ENCODE assay signal across 8 cellular contexts in genomic region chr4:102431608-102431961, GRCh38.
DNase-seq lines count a peak whose midpoint lies in the region; ATAC-seq, FAIRE-seq and TF ChIP-seq lines count a peak whose summit lies in the region.

No MANE protein-coding gene starts in this region.

- 0 out of 2 replicates have a peak overlapping the region, but pooled peaks have one; percentile 59 for H2AFZ ChIP-seq in OCI-LY1 (ENCODE audit: low read length)
- H2AFZ ChIP-seq in endothelial cell of umbilical vein (ENCODE audit: low read depth, low read length) = no peak overlapping the region
- H2AFZ ChIP-seq in osteoblast (ENCODE audit: low read length) = no peak overlapping the region

- H3K36me3 ChIP-seq in CD8-positive, alpha-beta T cell (ENCODE audit: insufficient read depth, low read length) = no peaks in the 10 kb centered on the region
- no peaks in the 10 kb centered on the region for H3K36me3 ChIP-seq in OCI-LY1 (ENCODE audit: insufficient read depth, low read length)
- H3K36me3 ChIP-seq in endothelial cell of umbilical vein (ENCODE audit: control insufficient read depth in 2 of 2, extremely low read depth in 1 of 2, insufficient read depth in 2 of 2, low read length in 2 of 2) = no peaks in the 10 kb centered on the region
- no peaks in the 10 kb centered on the region for H3K36me3 ChIP-seq in osteoblast (ENCODE audit: insufficient read depth, low read length)

- no peaks in the 10 kb centered on the region for H3K9me3 ChIP-seq in CD8-positive, alpha-beta T cell (ENCODE audit: low read length)
- H3K9me3 ChIP-seq in OCI-LY1 (ENCODE audit: low read length) (peaks cover 6% of the 10 kb centered on the region), endothelial cell of umbilical vein (replicated peaks; ENCODE audit: control insufficient read depth, insufficient read depth, low read length) (no peaks in the 10 kb centered on the region), osteoblast (ENCODE audit: low read depth, low read length) (no peaks in the 10 kb centered on the region)

- peak overlapping the region; percentile 58 for H3K4me3 ChIP-seq in CD8-positive, alpha-beta T cell (ENCODE audit: low read depth, low read length)
- H3K4me3 ChIP-seq in OCI-LY1 (ENCODE audit: low read depth, low read length, poor library complexity, severe bottlenecking) (peak overlapping the region; percentile 63), endothelial cell of umbilical vein (replicated peaks in 1 of 3; ENCODE audit: insufficient read depth in 1 of 3, low read depth in 1 of 3, low read length in 3 of 3) (peak overlapping the region; percentile 49 to 97 (median 97)), osteoblast (ENCODE audit: insufficient read depth, low read length) (peak overlapping the region; percentile 75)

- H3K79me2 ChIP-seq in OCI-LY1 (ENCODE audit: insufficient read depth, low read length) (no peaks in the 10 kb centered on the region), endothelial cell of umbilical vein (ENCODE audit: control insufficient read depth, insufficient read depth, low read length) (no peaks in the 10 kb centered on the region), osteoblast (ENCODE audit: insufficient read depth, low read length) (no peaks in the 10 kb centered on the region)

- ATAC-seq in CD8-positive, alpha-beta T cell = no peak
- no peak for ATAC-seq in GM19328 (IDR thresholded peaks at IDR 0.05; ENCODE audit: unreplicated experiment)

- H3K36me3 Mint-ChIP-seq in CD8-positive, alpha-beta T cell = no peaks in the 10 kb centered on the region

- H3K9me2 ChIP-seq in OCI-LY1 (ENCODE audit: low read depth, low read length) = no peaks in the 10 kb centered on the region

- H3K4me1 ChIP-seq in CD8-positive, alpha-beta T cell (ENCODE audit: insufficient read depth, low read length) = peaks cover 4% of the 10 kb centered on the region
- peaks cover 11% of the 10 kb centered on the region for H3K4me1 ChIP-seq in OCI-LY1 (ENCODE audit: insufficient read depth, low read length, severe bottlenecking)
- H3K4me1 ChIP-seq in endothelial cell of umbilical vein (ENCODE audit: control insufficient read depth, extremely low read depth, insufficient read depth, low read length) = peaks cover 4% of the 10 kb centered on the region
- H3K4me1 ChIP-seq in osteoblast (ENCODE audit: insufficient read depth, low read length) = peaks cover 13% of the 10 kb centered on the region

- intact Hi-C loops in CD8-positive, alpha-beta T cell (cut with DNase I, micrococcal nuclease) = loop anchor here (1.0 to 5.0 kb wide), 16 partner anchors 71 to 667 kb away; partner anchors contain the start of genes BDH2 (in 2 of the 2), SLC39A8 (in 2 of the 2), CISD2 (in 1 of the 2) and MANBA (in 1 of the 2)
- intact Hi-C loops in endothelial cell of umbilical vein (cut with micrococcal nuclease) = loop anchor here (1.0 to 10.0 kb wide), 9 partner anchors 86 to 1257 kb away; partner anchors contain the start of genes CISD2, MANBA, SLC39A8 and UBE2D3

- H3K27me3 Mint-ChIP-seq in CD8-positive, alpha-beta T cell (ENCODE audit: low read depth) = no peaks in the 10 kb centered on the region

- no peaks in the 10 kb centered on the region for H3F3A ChIP-seq in OCI-LY1 (ENCODE audit: insufficient read depth, low read length)

- H3K27ac ChIP-seq in CD8-positive, alpha-beta T cell (ENCODE audit: low read depth, low read length) = peak overlapping the region; percentile 12
- H3K27ac ChIP-seq in OCI-LY1 (ENCODE audit: low read depth, low read length, poor library complexity, severe bottlenecking) (no peak overlapping the region), endothelial cell of umbilical vein (ENCODE audit: insufficient read depth, low read depth, low read length) (peak overlapping the region; percentile 84), osteoblast (ENCODE audit: low read depth, low read length) (peak overlapping the region; percentile 74)

- no peaks in the 10 kb centered on the region for H3K9me1 ChIP-seq in endothelial cell of umbilical vein (replicated peaks; ENCODE audit: control insufficient read depth, extremely low read depth, insufficient read depth, low read length)

- dilution Hi-C loops in endothelial cell of umbilical vein (cut with MboI; ENCODE audit: extremely low pct_ligation_motif_present, low sequenced_read_pairs) = no loop called here

- no peaks in the 10 kb centered on the region for H4K20me1 ChIP-seq in OCI-LY1 (ENCODE audit: insufficient read depth, low read length)
- H4K20me1 ChIP-seq in endothelial cell of umbilical vein (replicated peaks; ENCODE audit: control insufficient read depth, extremely low read depth, insufficient read depth, low read length) = no peaks in the 10 kb centered on the region
- no peaks in the 10 kb centered on the region for H4K20me1 ChIP-seq in osteoblast (ENCODE audit: insufficient read depth, low read length)

- no peak overlapping the region; the same call in 1 of the 2 replicates for H3K9ac ChIP-seq in OCI-LY1 (ENCODE audit: low read length)
- peak overlapping the region; percentile 94 for H3K9ac ChIP-seq in endothelial cell of umbilical vein (replicated peaks; ENCODE audit: extremely low read depth, insufficient read depth, low read length)

- CTCF ChIA-PET in CD8-positive, alpha-beta T cell (lab: Charles Lee) = interaction anchor here (0.8 to 2.9 kb wide), 11 partner anchors 10 to 1400 kb away, joined by 3 to 19 read pairs (median 3); partner anchors contain the start of gene SLC39A8
- CTCF ChIA-PET in endothelial cell of umbilical vein (lab: Charles Lee) = interaction anchor here (0.6 to 2.8 kb wide), 19 partner anchors 8 to 668 kb away, joined by 3 to 17 read pairs (median 4); partner anchors contain the start of genes BDH2 and SLC39A8

- H3K27ac Mint-ChIP-seq in CD8-positive, alpha-beta T cell = no peak overlapping the region

- BruUV-seq in endothelial cell of umbilical vein (replicated peaks; lab: Mats Ljungman, UMichigan) = no TSS peak

- TF ChIP-seq CTCF in CD8-positive, alpha-beta T cell (IDR thresholded peaks at IDR 0.05) = peak; percentile 20
- TF ChIP-seq CTCF in OCI-LY1 (IDR thresholded peaks at IDR 0.05; ENCODE audit: low read length) (no peak), endothelial cell of umbilical vein (IDR thresholded peaks at IDR 0.05; ENCODE audit: extremely low read depth in 1 of 2, insufficient read depth in 1 of 2, low read depth in 1 of 2, low read length in 2 of 2) (no peak), osteoblast (IDR thresholded peaks at IDR 0.05; ENCODE audit: extremely low read depth, low read depth, low read length) (no peak)

- H3K4me2 ChIP-seq in OCI-LY1 (ENCODE audit: low read length) = peak overlapping the region; percentile 80; the same call in 1 of the 2 replicates
- peak overlapping the region; percentile 100 for H3K4me2 ChIP-seq in endothelial cell of umbilical vein (ENCODE audit: insufficient read depth, low read length)
- H3K4me2 ChIP-seq in osteoblast (ENCODE audit: insufficient read depth, low read length) = peak overlapping the region; percentile 86

- peak overlapping the region; percentile 88 for H3K4me3 Mint-ChIP-seq in CD8-positive, alpha-beta T cell

- POLR2A ChIA-PET in CD8-positive, alpha-beta T cell (lab: Charles Lee) = interaction anchor here (1.1 to 1.3 kb wide), 2 partner anchors 15 to 156 kb away, joined by 3 to 4 read pairs; no protein-coding TSS in a partner anchor
- POLR2A ChIA-PET in endothelial cell of umbilical vein (lab: Charles Lee) = no interaction called here

- no peak for FAIRE-seq in endothelial cell of umbilical vein (lab: Jason Lieb, UNC)

- H3K4me1 Mint-ChIP-seq in CD8-positive, alpha-beta T cell (ENCODE audit: low read depth) = peaks cover 8% of the 10 kb centered on the region

- no peak for DNase-seq in CD8-positive, alpha-beta T cell
- DNase-seq in endothelial cell of umbilical vein (ENCODE audit: low read depth, low spot score) (no peak), osteoblast (ENCODE audit: insufficient read length, low spot score, missing footprints) (no peak), D341Med (ENCODE audit: low spot score) (no peak), NCI-H146 treated with DMSO at 0.1 percent for 48 hours (lab: John Stamatoyannopoulos, UW; ENCODE audit: unreplicated experiment) (no peak), GF-D8 (lab: John Stamatoyannopoulos, UW) (no peak)

- TF ChIP-seq POLR2A in endothelial cell of umbilical vein (IDR thresholded peaks at IDR 0.05; ENCODE audit: low read depth, low read length) = no peak

- H3K27me3 ChIP-seq in CD8-positive, alpha-beta T cell (ENCODE audit: insufficient read depth, low read length) = no peaks in the 10 kb centered on the region
- H3K27me3 ChIP-seq in OCI-LY1 (ENCODE audit: insufficient read depth, low read length) = no peaks in the 10 kb centered on the region
- no peaks in the 10 kb centered on the region for H3K27me3 ChIP-seq in endothelial cell of umbilical vein (ENCODE audit: control insufficient read depth in 2 of 2, insufficient read depth in 2 of 2, low read length in 2 of 2)
- no peaks in the 10 kb centered on the region for H3K27me3 ChIP-seq in osteoblast (ENCODE audit: insufficient read depth, low read length)

- H3K9me3 Mint-ChIP-seq in CD8-positive, alpha-beta T cell = no peaks in the 10 kb centered on the region

TF ChIP-seq in endothelial cell of umbilical vein, 7 proteins besides CTCF, POLR2A, EP300 and RAD21:
- no peak for TF ChIP-seq MYC (IDR thresholded peaks at IDR 0.05; ENCODE audit: low read depth, low read length)
- TF ChIP-seq JUN (IDR thresholded peaks at IDR 0.05; ENCODE audit: borderline replicate concordance, insufficient read depth, insufficient read length, low read depth) = no peak
- no peak for TF ChIP-seq MAX (IDR thresholded peaks at IDR 0.05; ENCODE audit: insufficient read depth, insufficient read length)
- no peak for TF ChIP-seq POLR2AphosphoS5 (IDR thresholded peaks at IDR 0.05; ENCODE audit: insufficient read depth, low read depth, low read length)
- TF ChIP-seq EZH2 (IDR thresholded peaks at IDR 0.05; ENCODE audit: borderline replicate concordance, low read depth, low read length, severe bottlenecking) = no peak
- no peak for TF ChIP-seq GATA2 (IDR thresholded peaks at IDR 0.05; ENCODE audit: insufficient read depth, insufficient read length, low read depth, low read length)
- no peak for TF ChIP-seq FOS (IDR thresholded peaks at IDR 0.05; ENCODE audit: borderline replicate concordance, insufficient read depth, low read length)
